18 cellular contexts compared by ENCODE assay signal in genomic region chr16:508884-509736, GRCh38. TPM values are rescaled to one million over a fixed set of nuclear protein-coding genes. Genes with fewer than 3 reads are reported as not detected.
DNase-seq lines count a peak whose midpoint lies in the region; ATAC-seq and TF ChIP-seq lines count a peak whose summit lies in the region.
"Had no signal": no experiment of that assay in that cellular context is flagged by ENCODE, and none has a peak within 500 bp of the region (broad histone marks: within the 10 kb centered on the region; RNA-seq: fewer than 3 reads in every experiment).

No MANE protein-coding gene starts in this region.

- H3K4me1 Mint-ChIP-seq in brain, result no peaks in the 10 kb centered on the region
- H3K4me1 Mint-ChIP-seq: memory B cell had no signal

- H3K9me3 ChIP-seq in BLaER1 treated with 17β-estradiol and CSF1 and Interleukin-3, amounts not matched to agents 10 nM and 100 nM (replicated peaks in 1 of 11), result no peaks in the 10 kb centered on the region
- H3K9me3 ChIP-seq in MM.1S (replicated peaks; ENCODE audit: insufficient read depth, low read length), result no peaks in the 10 kb centered on the region
- H3K9me3 ChIP-seq: heart right ventricle had no signal

- no peaks in the 10 kb centered on the region for H3K27me3 Mint-ChIP-seq in brain
- H3K27me3 Mint-ChIP-seq: memory B cell had no signal

- peak; percentile 77 for ATAC-seq in left lobe of liver

- peak overlapping the region in 1 of 5 experiments; percentile 5 for H3K4me3 Mint-ChIP-seq in brain
- H3K4me3 Mint-ChIP-seq: activated naive CD4-positive, alpha-beta T cell treated with anti-CD3 and anti-CD28 coated beads for 36 hours; memory B cell had no signal

- H3K36me3 Mint-ChIP-seq in brain, result peaks cover 33% of the 10 kb centered on the region
- H3K36me3 Mint-ChIP-seq: memory B cell had no signal

- H3K4me2 ChIP-seq in BLaER1 treated with 17β-estradiol and CSF1 and Interleukin-3, amounts not matched to agents 10 nM and 100 nM, result peak overlapping the region in 5 of 11 experiments; percentile 17 to 47 (median 30); a peak in 8 of 22 replicates
- no peak overlapping the region for H3K4me2 ChIP-seq in MM.1S (ENCODE audit: low read depth, low read length)

- H3K9me2 ChIP-seq in MM.1S (replicated peaks; ENCODE audit: insufficient read depth, low read length), result no peaks in the 10 kb centered on the region

- TF ChIP-seq CTCF in LNCaP clone FGC (IDR thresholded peaks at IDR 0.05; ENCODE audit: control insufficient read depth, extremely low read depth, insufficient read depth) (no peak), brain (conservative IDR thresholded peaks at IDR 0.05) (no peak), MM.1S (IDR thresholded peaks at IDR 0.05; ENCODE audit: low read length) (no peak)

- H3K79me2 ChIP-seq in MM.1S (ENCODE audit: low read length), result no peaks in the 10 kb centered on the region

- H2AFZ ChIP-seq in MM.1S (ENCODE audit: low read length), result no peak overlapping the region

- peak; percentile 91 for DNase-seq in LNCaP clone FGC (ENCODE audit: low read depth)
- peak; percentile 75 for DNase-seq in left lobe of liver (ENCODE audit: low spot score)
- no peak for DNase-seq in NCI-H146 treated with DMSO at 0.1 percent for 48 hours (lab: John Stamatoyannopoulos, UW; ENCODE audit: unreplicated experiment)
- no peak for DNase-seq in MM.1S
- no peak for DNase-seq in NCI-H2029 treated with DMSO at 0.1 percent for 48 hours (lab: John Stamatoyannopoulos, UW)
- DNase-seq in EL, result no peak
- DNase-seq: activated CD4-positive, alpha-beta T cell treated with anti-CD3 and anti-CD28 coated beads for 4 hours; activated naive CD4-positive, alpha-beta T cell treated with anti-CD3 and anti-CD28 coated beads for 36 hours; effector CD8-positive, alpha-beta T cell; heart right ventricle; NCI-H2227 treated with DMSO at 0.1 percent for 48 hours; retina; SIG-M5 had no signal

- no peak overlapping the region for H3K4me3 ChIP-seq in BLaER1 treated with 17β-estradiol and CSF1 and Interleukin-3, amounts not matched to agents 10 nM and 100 nM
- H3K4me3 ChIP-seq in LNCaP clone FGC (ENCODE audit: low read depth, low read length) (no peak overlapping the region), MM.1S (ENCODE audit: low read length) (no peak overlapping the region)
- H3K4me3 ChIP-seq: heart right ventricle had no signal

- H3F3A ChIP-seq in MM.1S (ENCODE audit: insufficient read depth, low read length), result no peaks in the 10 kb centered on the region

- H3K27me3 ChIP-seq in BLaER1 treated with 17β-estradiol and CSF1 and Interleukin-3, amounts not matched to agents 10 nM and 100 nM, result no peaks in the 10 kb centered on the region
- no peaks in the 10 kb centered on the region for H3K27me3 ChIP-seq in MM.1S (replicated peaks; ENCODE audit: insufficient read depth, low read length)
- H3K27me3 ChIP-seq: heart right ventricle had no signal

- peak overlapping the region in 5 of 11 experiments; percentile 2 to 43 (median 13); a peak in 4 of 22 replicates for H3K27ac ChIP-seq in BLaER1 treated with 17β-estradiol and CSF1 and Interleukin-3, amounts not matched to agents 10 nM and 100 nM
- no peak overlapping the region for H3K27ac ChIP-seq in MM.1S (ENCODE audit: low read length)
- H3K27ac ChIP-seq: heart right ventricle had no signal

- H3K9ac ChIP-seq in BLaER1 treated with 17β-estradiol and CSF1 and Interleukin-3, amounts not matched to agents 10 nM and 100 nM, result peak overlapping the region in 6 of 11 experiments; percentile 3 to 38 (median 15); a peak in 4 of 22 replicates
- no peak overlapping the region for H3K9ac ChIP-seq in MM.1S (ENCODE audit: low read length)

- peak overlapping the region; percentile 14 to 81 (median 64) for H3K27ac Mint-ChIP-seq in brain
- H3K27ac Mint-ChIP-seq: activated naive CD4-positive, alpha-beta T cell treated with anti-CD3 and anti-CD28 coated beads for 36 hours; memory B cell had no signal

- peaks cover 9 to 62% (median 38%) of the 10 kb centered on the region in 11 experiments; a peak in 19 of 22 replicates for H3K36me3 ChIP-seq in BLaER1 treated with 17β-estradiol and CSF1 and Interleukin-3, amounts not matched to agents 10 nM and 100 nM
- H3K36me3 ChIP-seq in MM.1S (replicated peaks; ENCODE audit: insufficient read depth, low read length), result no peaks in the 10 kb centered on the region

- no peaks in the 10 kb centered on the region for H3K9me3 Mint-ChIP-seq in brain
- H3K9me3 Mint-ChIP-seq: activated naive CD4-positive, alpha-beta T cell treated with anti-CD3 and anti-CD28 coated beads for 36 hours; memory B cell had no signal

- peaks cover 17 to 32% (median 21%) of the 10 kb centered on the region in 10 experiments for H3K4me1 ChIP-seq in BLaER1 treated with 17β-estradiol and CSF1 and Interleukin-3, amounts not matched to agents 10 nM and 100 nM
- no peaks in the 10 kb centered on the region for H3K4me1 ChIP-seq in MM.1S (ENCODE audit: low read length)
- H3K4me1 ChIP-seq: heart right ventricle had no signal

- H4K20me1 ChIP-seq in BLaER1 treated with 17β-estradiol and CSF1 and Interleukin-3, amounts not matched to agents 10 nM and 100 nM, result peaks cover 0 to 43% (median 15%) of the 10 kb centered on the region in 11 experiments; a peak in 15 of 22 replicates
- H4K20me1 ChIP-seq in MM.1S (ENCODE audit: insufficient read depth, low read length), result no peaks in the 10 kb centered on the region

RNA-seq across cellular contexts. Expression of gene CAPN15, which starts 18.4 kb away (rescaled TPM):
- polyA plus RNA-seq in brain (ENCODE audit: insufficient read depth, low read depth, low replicate concordance), result 12.9 TPM
- 31.6 TPM for total RNA-seq in left lobe of liver

RNA-seq across cellular contexts. Expression of gene PRR35, which starts 51.1 kb away (rescaled TPM):
- not detected for polyA plus RNA-seq in brain (ENCODE audit: insufficient read depth, low read depth, low replicate concordance)
- not detected for total RNA-seq in left lobe of liver
- total RNA-seq: activated naive CD4-positive, alpha-beta T cell treated with anti-CD3 and anti-CD28 coated beads for 36 hours; H4; heart right ventricle; temporal lobe had no signal
- polyA plus RNA-seq: heart right ventricle had no signal

RNA-seq across cellular contexts. Expression of gene NHLRC4, which starts 57.7 kb away (rescaled TPM):
- 0.36 TPM for polyA plus RNA-seq in brain (ENCODE audit: insufficient read depth, low read depth, low replicate concordance)
- 0.28 TPM for total RNA-seq in left lobe of liver

Comparison
In these comparisons a context has a peak if more than half of its experiments do, and no peak if none do; other contexts are left out.
1. DNase-seq: peak in LNCaP clone FGC (single experiment) and left lobe of liver (single experiment); none in NCI-H146 treated with DMSO at 0.1 percent for 48 hours (single experiment), MM.1S (single experiment), NCI-H2029 treated with DMSO at 0.1 percent for 48 hours (single experiment) and EL (single experiment).